Comparison of ENCODE assay signal across 1 cellular context in genomic region chr22:50525104-50525958, GRCh38.
A peak's percentile ranks its signal among the peaks of the same experiment; 100 is the strongest.
TF ChIP-seq lines count a peak whose summit lies in the region.

A gene with protein sequence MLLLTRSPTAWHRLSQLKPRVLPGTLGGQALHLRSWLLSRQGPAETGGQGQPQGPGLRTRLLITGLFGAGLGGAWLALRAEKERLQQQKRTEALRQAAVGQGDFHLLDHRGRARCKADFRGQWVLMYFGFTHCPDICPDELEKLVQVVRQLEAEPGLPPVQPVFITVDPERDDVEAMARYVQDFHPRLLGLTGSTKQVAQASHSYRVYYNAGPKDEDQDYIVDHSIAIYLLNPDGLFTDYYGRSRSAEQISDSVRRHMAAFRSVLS (minus strand): TSS chr22:50525598. CDS start chr22:50524411, 1,187 bp downstream.

TF ChIP-seq in K562, 482 proteins besides CTCF, POLR2A, EP300 and RAD21 (continued from another document and continues in another):
- TF ChIP-seq ZNF395 (CRISPR knock-in tag; IDR thresholded peaks at IDR 0.05) (no peak), PCBP1 (IDR thresholded peaks at IDR 0.05; ENCODE audit: low read depth, low read length, poor library complexity, severe bottlenecking) (peak; percentile 81), ZNF766 (CRISPR knock-in tag; conservative IDR thresholded peaks at IDR 0.05) (no peak), SREBF2 (CRISPR knock-in tag; IDR thresholded peaks at IDR 0.05) (no peak), ETS2 (tag; IDR thresholded peaks at IDR 0.05; ENCODE audit: borderline replicate concordance, poor library complexity, severe bottlenecking) (no peak), FOS (IDR thresholded peaks at IDR 0.05; ENCODE audit: extremely low read depth, insufficient read length) (no peak), SUPT5H (IDR thresholded peaks at IDR 0.05) (peak; percentile 85), STAT5B (CRISPR knock-in tag; IDR thresholded peaks at IDR 0.05) (no peak), KLF13 (tag; IDR thresholded peaks at IDR 0.05; ENCODE audit: borderline replicate concordance, low read depth) (no peak), FOXK1 (CRISPR knock-in tag; IDR thresholded peaks at IDR 0.05; ENCODE audit: borderline replicate concordance) (no peak), ELF2 (CRISPR knock-in tag; IDR thresholded peaks at IDR 0.05) (no peak), POLR2B (IDR thresholded peaks at IDR 0.05; ENCODE audit: low read depth, partially characterized antibody) (peak; percentile 92), TOE1 (IDR thresholded peaks at IDR 0.05; ENCODE audit: borderline replicate concordance) (peak; percentile 97), TOE1 (CRISPR knock-in tag; IDR thresholded peaks at IDR 0.05; ENCODE audit: borderline replicate concordance, low read depth) (no peak), ZNF316 (IDR thresholded peaks at IDR 0.05) (peak; percentile 56; the same call in 1 of the 2 replicates), NEUROD1 (IDR thresholded peaks at IDR 0.05; ENCODE audit: borderline replicate concordance, low read depth, low read length, partially characterized antibody) (no peak), PHB (CRISPR knock-in tag; IDR thresholded peaks at IDR 0.05) (0 out of 2 replicates have a peak, but pooled peaks have one; percentile 17), TARDBP (IDR thresholded peaks at IDR 0.05) (no peak), KLF16 (IDR thresholded peaks at IDR 0.05) (no peak; the same call in 1 of the 2 replicates), CREB1 (IDR thresholded peaks at IDR 0.05) (peak; percentile 9; the same call in 1 of the 2 replicates), CREB1 (CRISPR knock-in tag; IDR thresholded peaks at IDR 0.05) (peak; percentile 61; the same call in 1 of the 2 replicates), ZNF143 (CRISPR knock-in tag; IDR thresholded peaks at IDR 0.05) (peak; percentile 71), ZBTB17 (CRISPR knock-in tag; IDR thresholded peaks at IDR 0.05) (no peak), ZZZ3 (IDR thresholded peaks at IDR 0.05) (no peak), RAD51 (IDR thresholded peaks at IDR 0.05; ENCODE audit: borderline replicate concordance, low read depth) (peak; percentile 97), ZBED1 (IDR thresholded peaks at IDR 0.05) (peak; percentile 24; the same call in 1 of the 2 replicates), SAFB2 (IDR thresholded peaks at IDR 0.05; ENCODE audit: borderline replicate concordance, low read depth, low read length, severe bottlenecking) (no peak), BMI1 (IDR thresholded peaks at IDR 0.05; ENCODE audit: low read length) (no peak), MYC (IDR thresholded peaks at IDR 0.05; ENCODE audit: low read depth, low read length) (peak; percentile 66), MYC (CRISPR knock-in tag; IDR thresholded peaks at IDR 0.05; ENCODE audit: borderline replicate concordance, low read depth) (peak; percentile 75; the same call in 1 of the 2 replicates), CBX1 (IDR thresholded peaks at IDR 0.05; ENCODE audit: low read depth) (peak; percentile 62), TAF9B (IDR thresholded peaks at IDR 0.05; ENCODE audit: partially characterized antibody) (no peak), FUS (optimal IDR thresholded peaks at IDR 0.05; ENCODE audit: low read depth, low read length) (peak; percentile 36), ZNF77 (CRISPR knock-in tag; IDR thresholded peaks at IDR 0.05) (no peak), ZNF75A (CRISPR knock-in tag; IDR thresholded peaks at IDR 0.05) (no peak), E2F1 (CRISPR knock-in tag; IDR thresholded peaks at IDR 0.05) (peak; percentile 83; the same call in 1 of the 2 replicates), FOXA3 (CRISPR knock-in tag; conservative IDR thresholded peaks at IDR 0.05 in 1 of 2, IDR thresholded peaks at IDR 0.05 in 1 of 2) (no peak), HLTF (IDR thresholded peaks at IDR 0.05) (no peak), EGR1 (conservative IDR thresholded peaks at IDR 0.05) (peak; percentile 94), NCOR1 (IDR thresholded peaks at IDR 0.05) (0 out of 2 replicates have a peak, but pooled peaks have one; percentile 8), RCOR1 (IDR thresholded peaks at IDR 0.05; ENCODE audit: borderline replicate concordance in 1 of 2, low read depth in 2 of 2, low read length in 2 of 2) (0 out of 4 replicates have a peak, but pooled peaks of 1 of the 2 experiments have one; percentile 11), SIX5 (IDR thresholded peaks at IDR 0.05; ENCODE audit: borderline replicate concordance in 1 of 2, insufficient read depth in 1 of 2, low read depth in 1 of 2, low read length in 2 of 2) (no peak), SIN3A (IDR thresholded peaks at IDR 0.05; ENCODE audit: borderline replicate concordance in 2 of 2, control insufficient read depth in 1 of 2, low read depth in 2 of 2, low read length in 2 of 2) (peak; percentile 20 to 30; a peak in 2 of 4 replicates), ASH1L (IDR thresholded peaks at IDR 0.05; ENCODE audit: borderline replicate concordance, low read depth, partially characterized antibody) (no peak), POLR2AphosphoS2 (IDR thresholded peaks at IDR 0.05; ENCODE audit: low read length) (peak; percentile 96), HDAC1 (IDR thresholded peaks at IDR 0.05) (peak in 1 of 2 experiments; percentile 53; a peak in 1 of 4 replicates), HMGN3 (IDR thresholded peaks at IDR 0.05; ENCODE audit: borderline replicate concordance, extremely low read depth, insufficient read length, low read depth, low read length) (peak; percentile 15)
- TF ChIP-seq, protein P1, sequence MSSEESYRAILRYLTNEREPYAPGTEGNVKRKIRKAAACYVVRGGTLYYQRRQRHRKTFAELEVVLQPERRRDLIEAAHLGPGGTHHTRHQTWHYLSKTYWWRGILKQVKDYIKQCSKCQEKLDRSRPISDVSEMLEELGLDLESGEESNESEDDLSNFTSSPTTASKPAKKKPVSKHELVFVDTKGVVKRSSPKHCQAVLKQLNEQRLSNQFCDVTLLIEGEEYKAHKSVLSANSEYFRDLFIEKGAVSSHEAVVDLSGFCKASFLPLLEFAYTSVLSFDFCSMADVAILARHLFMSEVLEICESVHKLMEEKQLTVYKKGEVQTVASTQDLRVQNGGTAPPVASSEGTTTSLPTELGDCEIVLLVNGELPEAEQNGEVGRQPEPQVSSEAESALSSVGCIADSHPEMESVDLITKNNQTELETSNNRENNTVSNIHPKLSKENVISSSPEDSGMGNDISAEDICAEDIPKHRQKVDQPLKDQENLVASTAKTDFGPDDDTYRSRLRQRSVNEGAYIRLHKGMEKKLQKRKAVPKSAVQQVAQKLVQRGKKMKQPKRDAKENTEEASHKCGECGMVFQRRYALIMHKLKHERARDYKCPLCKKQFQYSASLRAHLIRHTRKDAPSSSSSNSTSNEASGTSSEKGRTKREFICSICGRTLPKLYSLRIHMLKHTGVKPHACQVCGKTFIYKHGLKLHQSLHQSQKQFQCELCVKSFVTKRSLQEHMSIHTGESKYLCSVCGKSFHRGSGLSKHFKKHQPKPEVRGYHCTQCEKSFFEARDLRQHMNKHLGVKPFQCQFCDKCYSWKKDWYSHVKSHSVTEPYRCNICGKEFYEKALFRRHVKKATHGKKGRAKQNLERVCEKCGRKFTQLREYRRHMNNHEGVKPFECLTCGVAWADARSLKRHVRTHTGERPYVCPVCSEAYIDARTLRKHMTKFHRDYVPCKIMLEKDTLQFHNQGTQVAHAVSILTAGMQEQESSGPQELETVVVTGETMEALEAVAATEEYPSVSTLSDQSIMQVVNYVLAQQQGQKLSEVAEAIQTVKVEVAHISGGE (CRISPR knock-in tag; IDR thresholded peaks at IDR 0.05), result peak in 1 of 3 experiments; percentile 26; a peak in 2 of 6 replicates
- TF ChIP-seq, protein P2, sequence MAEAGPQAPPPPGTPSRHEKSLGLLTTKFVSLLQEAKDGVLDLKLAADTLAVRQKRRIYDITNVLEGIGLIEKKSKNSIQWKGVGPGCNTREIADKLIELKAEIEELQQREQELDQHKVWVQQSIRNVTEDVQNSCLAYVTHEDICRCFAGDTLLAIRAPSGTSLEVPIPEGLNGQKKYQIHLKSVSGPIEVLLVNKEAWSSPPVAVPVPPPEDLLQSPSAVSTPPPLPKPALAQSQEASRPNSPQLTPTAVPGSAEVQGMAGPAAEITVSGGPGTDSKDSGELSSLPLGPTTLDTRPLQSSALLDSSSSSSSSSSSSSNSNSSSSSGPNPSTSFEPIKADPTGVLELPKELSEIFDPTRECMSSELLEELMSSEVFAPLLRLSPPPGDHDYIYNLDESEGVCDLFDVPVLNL (CRISPR knock-in tag; IDR thresholded peaks at IDR 0.05; ENCODE audit: low read depth), result no peak; the same call in 1 of the 2 replicates
- TF ChIP-seq, protein P3, sequence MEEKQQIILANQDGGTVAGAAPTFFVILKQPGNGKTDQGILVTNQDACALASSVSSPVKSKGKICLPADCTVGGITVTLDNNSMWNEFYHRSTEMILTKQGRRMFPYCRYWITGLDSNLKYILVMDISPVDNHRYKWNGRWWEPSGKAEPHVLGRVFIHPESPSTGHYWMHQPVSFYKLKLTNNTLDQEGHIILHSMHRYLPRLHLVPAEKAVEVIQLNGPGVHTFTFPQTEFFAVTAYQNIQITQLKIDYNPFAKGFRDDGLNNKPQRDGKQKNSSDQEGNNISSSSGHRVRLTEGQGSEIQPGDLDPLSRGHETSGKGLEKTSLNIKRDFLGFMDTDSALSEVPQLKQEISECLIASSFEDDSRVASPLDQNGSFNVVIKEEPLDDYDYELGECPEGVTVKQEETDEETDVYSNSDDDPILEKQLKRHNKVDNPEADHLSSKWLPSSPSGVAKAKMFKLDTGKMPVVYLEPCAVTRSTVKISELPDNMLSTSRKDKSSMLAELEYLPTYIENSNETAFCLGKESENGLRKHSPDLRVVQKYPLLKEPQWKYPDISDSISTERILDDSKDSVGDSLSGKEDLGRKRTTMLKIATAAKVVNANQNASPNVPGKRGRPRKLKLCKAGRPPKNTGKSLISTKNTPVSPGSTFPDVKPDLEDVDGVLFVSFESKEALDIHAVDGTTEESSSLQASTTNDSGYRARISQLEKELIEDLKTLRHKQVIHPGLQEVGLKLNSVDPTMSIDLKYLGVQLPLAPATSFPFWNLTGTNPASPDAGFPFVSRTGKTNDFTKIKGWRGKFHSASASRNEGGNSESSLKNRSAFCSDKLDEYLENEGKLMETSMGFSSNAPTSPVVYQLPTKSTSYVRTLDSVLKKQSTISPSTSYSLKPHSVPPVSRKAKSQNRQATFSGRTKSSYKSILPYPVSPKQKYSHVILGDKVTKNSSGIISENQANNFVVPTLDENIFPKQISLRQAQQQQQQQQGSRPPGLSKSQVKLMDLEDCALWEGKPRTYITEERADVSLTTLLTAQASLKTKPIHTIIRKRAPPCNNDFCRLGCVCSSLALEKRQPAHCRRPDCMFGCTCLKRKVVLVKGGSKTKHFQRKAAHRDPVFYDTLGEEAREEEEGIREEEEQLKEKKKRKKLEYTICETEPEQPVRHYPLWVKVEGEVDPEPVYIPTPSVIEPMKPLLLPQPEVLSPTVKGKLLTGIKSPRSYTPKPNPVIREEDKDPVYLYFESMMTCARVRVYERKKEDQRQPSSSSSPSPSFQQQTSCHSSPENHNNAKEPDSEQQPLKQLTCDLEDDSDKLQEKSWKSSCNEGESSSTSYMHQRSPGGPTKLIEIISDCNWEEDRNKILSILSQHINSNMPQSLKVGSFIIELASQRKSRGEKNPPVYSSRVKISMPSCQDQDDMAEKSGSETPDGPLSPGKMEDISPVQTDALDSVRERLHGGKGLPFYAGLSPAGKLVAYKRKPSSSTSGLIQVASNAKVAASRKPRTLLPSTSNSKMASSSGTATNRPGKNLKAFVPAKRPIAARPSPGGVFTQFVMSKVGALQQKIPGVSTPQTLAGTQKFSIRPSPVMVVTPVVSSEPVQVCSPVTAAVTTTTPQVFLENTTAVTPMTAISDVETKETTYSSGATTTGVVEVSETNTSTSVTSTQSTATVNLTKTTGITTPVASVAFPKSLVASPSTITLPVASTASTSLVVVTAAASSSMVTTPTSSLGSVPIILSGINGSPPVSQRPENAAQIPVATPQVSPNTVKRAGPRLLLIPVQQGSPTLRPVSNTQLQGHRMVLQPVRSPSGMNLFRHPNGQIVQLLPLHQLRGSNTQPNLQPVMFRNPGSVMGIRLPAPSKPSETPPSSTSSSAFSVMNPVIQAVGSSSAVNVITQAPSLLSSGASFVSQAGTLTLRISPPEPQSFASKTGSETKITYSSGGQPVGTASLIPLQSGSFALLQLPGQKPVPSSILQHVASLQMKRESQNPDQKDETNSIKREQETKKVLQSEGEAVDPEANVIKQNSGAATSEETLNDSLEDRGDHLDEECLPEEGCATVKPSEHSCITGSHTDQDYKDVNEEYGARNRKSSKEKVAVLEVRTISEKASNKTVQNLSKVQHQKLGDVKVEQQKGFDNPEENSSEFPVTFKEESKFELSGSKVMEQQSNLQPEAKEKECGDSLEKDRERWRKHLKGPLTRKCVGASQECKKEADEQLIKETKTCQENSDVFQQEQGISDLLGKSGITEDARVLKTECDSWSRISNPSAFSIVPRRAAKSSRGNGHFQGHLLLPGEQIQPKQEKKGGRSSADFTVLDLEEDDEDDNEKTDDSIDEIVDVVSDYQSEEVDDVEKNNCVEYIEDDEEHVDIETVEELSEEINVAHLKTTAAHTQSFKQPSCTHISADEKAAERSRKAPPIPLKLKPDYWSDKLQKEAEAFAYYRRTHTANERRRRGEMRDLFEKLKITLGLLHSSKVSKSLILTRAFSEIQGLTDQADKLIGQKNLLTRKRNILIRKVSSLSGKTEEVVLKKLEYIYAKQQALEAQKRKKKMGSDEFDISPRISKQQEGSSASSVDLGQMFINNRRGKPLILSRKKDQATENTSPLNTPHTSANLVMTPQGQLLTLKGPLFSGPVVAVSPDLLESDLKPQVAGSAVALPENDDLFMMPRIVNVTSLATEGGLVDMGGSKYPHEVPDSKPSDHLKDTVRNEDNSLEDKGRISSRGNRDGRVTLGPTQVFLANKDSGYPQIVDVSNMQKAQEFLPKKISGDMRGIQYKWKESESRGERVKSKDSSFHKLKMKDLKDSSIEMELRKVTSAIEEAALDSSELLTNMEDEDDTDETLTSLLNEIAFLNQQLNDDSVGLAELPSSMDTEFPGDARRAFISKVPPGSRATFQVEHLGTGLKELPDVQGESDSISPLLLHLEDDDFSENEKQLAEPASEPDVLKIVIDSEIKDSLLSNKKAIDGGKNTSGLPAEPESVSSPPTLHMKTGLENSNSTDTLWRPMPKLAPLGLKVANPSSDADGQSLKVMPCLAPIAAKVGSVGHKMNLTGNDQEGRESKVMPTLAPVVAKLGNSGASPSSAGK (IDR thresholded peaks at IDR 0.05), result peak; percentile 89
